In the genomic region with DNA sequence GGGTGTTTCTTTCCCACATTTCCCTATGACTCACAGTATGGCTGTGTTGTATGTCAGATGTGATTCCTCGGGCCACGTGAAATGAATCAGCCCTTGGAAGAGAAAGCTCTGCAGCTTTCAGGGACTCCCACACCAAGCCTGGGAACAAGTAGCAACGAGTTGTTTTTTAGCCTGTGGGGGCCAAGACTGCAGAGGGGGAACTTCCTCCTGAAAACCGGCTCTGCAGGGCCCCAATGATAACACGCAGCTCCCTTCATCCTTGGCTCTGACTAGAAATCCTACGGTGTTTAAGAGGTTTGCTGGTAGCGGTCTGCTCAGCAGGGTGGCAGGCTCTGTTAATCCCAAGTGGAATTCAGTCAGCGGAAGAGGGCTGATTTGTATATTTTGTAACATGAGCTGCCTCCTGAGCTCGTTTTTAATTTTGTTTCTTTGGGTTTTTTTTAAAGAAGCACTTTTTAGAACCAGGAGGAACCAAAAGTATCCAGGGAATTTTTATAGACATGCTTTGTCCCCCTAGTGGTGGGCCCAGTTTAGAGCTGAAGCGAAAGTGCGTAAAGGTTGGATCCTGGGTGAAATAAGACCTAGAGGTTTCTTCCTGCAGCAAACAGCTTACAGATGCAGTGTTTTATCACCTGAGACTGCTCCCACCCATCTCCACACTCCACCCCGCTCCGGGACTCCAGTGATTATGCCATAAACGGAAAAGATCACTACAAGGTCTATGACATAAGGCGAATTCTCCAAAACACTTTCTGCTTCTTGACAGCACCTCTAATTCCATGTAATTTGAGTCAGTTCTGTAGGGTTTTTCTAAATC, we compare ENCODE assay signal across 7 cellular contexts. TPM values are rescaled to one million over a fixed set of nuclear protein-coding genes. Genes with fewer than 3 reads are reported as not detected.
A peak's percentile ranks its signal among the peaks of the same experiment; 100 is the strongest.
DNase-seq lines count a peak whose midpoint lies in the region; ATAC-seq and TF ChIP-seq lines count a peak whose summit lies in the region.

No MANE protein-coding gene starts in this region.

- peak overlapping the region; percentile 44 to 46 for H3K4me3 ChIP-seq in testis

- intact Hi-C loops in left colon (cut with DNase I, micrococcal nuclease) (no loop called here), testis (cut with DNase I; ENCODE audit: low total_unique reads) (no loop called here)

- H3K27ac ChIP-seq in testis, result peak overlapping the region; percentile 42 to 81

- peak overlapping the region; percentile 71 for H3K4me3 Mint-ChIP-seq in chondrocyte (ENCODE audit: unreplicated experiment)

- no peaks in the 10 kb centered on the region for H3K36me3 ChIP-seq in testis (ENCODE audit: low read depth, missing control alignments)

- H3K4me1 Mint-ChIP-seq in chondrocyte (ENCODE audit: low read depth), result peaks cover 43% of the 10 kb centered on the region

- peak; percentile 79 for DNase-seq in NCI-H2171 (lab: John Stamatoyannopoulos, UW)
- no peak for DNase-seq in chondrocyte (ENCODE audit: low spot score)
- peak; percentile 25 to 58 for DNase-seq in left colon
- peak; percentile 73 for DNase-seq in testis

- peaks cover 3% of the 10 kb centered on the region for H3K9me3 Mint-ChIP-seq in chondrocyte (ENCODE audit: low read depth)

- peak overlapping the region; percentile 97 for H3K27ac Mint-ChIP-seq in chondrocyte (ENCODE audit: unreplicated experiment)

- TF ChIP-seq CTCF in GM12874 (IDR thresholded peaks at IDR 0.05; ENCODE audit: insufficient read depth, low read depth, low read length), result peak; percentile 44; the same call in 1 of the 2 replicates
- peak; percentile 96 for TF ChIP-seq CTCF in chondrocyte (IDR thresholded peaks at IDR 0.05)
- TF ChIP-seq CTCF in testis (IDR thresholded peaks at IDR 0.05), result peak; percentile 76 to 80 (median 77)

- peak; percentile 28 for ATAC-seq in left colon
- no peak for ATAC-seq in HG02588 (IDR thresholded peaks at IDR 0.05; ENCODE audit: unreplicated experiment)
- no peak for ATAC-seq in HG03139 (IDR thresholded peaks at IDR 0.05; ENCODE audit: unreplicated experiment)

- H3K36me3 Mint-ChIP-seq in chondrocyte (ENCODE audit: low read depth), result peaks cover under 1% of the 10 kb centered on the region

- no peaks in the 10 kb centered on the region for H3K27me3 Mint-ChIP-seq in chondrocyte (ENCODE audit: low read depth)

- no peaks in the 10 kb centered on the region for H3K27me3 ChIP-seq in testis

- 11% methylated on average over 14 to 15 of the region's 15 CpGs for WGBS in testis, 2 donors

- no peaks in the 10 kb centered on the region for H3K9me3 ChIP-seq in testis

- H3K4me1 ChIP-seq in testis, result peaks cover 4% of the 10 kb centered on the region

- no peak for TF ChIP-seq POLR2A in testis (IDR thresholded peaks at IDR 0.05)

RNA-seq across cellular contexts. Expression of a gene that starts 48.8 kb away (rescaled TPM):
- total RNA-seq in chondrocyte, result 13.8 to 20.1 TPM (median 14.5 TPM) in 3 replicates
- 10 to 100 TPM; 30.7 to 55.0 TPM for total RNA-seq in left colon
- 1 to 10 TPM; 1.9 to 3.4 TPM for total RNA-seq in testis
- 8.5 TPM for polyA plus RNA-seq in testis (ENCODE audit: insufficient read depth, low read depth, low replicate concordance)

Comparison
In these comparisons a context has a peak if more than half of its experiments do, and no peak if none do; other contexts are left out.
1. CTCF ChIP-seq: peak in every context shown above with its lines; median percentile 96 in chondrocyte; 77 in testis; 44 in GM12874.